Comparison of ENCODE assay signal across 9 cellular contexts in the genomic region with DNA sequence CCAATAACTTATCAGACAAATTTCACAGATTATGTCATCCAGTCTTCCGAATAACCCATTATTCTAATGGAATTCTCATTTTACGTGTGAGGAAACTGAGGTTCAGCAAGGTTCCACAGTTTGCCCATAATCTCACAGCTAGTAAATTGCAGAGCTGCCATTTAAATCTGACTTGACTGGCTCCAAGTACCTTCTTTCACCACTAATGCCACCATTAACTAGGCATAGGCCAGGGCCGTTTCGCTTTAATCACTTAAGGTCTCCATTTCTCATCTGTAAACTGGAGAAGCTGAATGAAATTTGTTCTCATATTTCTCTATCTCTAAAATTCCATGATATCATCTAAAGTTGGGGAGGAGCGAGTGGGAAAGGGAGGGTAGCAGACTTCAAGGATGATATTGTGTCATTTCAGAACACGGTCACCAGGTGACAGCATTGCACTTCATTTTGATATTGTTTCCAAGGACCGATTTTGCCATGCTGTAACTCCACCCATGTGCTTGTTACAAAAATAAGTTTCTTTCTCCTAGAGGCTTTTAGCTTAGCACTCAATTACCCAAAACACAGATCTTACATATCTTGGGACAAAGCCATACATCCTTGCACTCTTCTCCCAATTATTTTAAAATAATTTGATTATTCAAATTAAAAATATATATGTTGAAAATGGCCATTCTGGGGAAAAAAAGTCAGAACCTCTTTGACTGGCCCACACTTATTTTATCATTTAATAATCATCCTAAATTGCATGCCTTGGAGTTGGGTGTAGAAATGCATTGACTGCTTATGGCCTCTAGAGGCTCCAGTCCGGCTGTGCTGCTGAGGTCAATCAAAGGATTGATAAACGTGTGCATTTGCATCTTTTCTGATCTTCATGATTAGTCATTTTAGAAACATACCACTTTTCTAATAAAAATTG.
DNase-seq lines count a peak whose midpoint lies in the region; ATAC-seq and TF ChIP-seq lines count a peak whose summit lies in the region.
"Had no signal": no experiment of that assay in that cellular context is flagged by ENCODE, and none has a peak within 500 bp of the region (broad histone marks: within the 10 kb centered on the region; RNA-seq: fewer than 3 reads in every experiment).

No MANE protein-coding gene starts in this region.

- no peak overlapping the region for H2AFZ ChIP-seq in neuronal stem cell (ENCODE audit: low read length)

- H4K8ac ChIP-seq in neuronal stem cell (ENCODE audit: low read depth, low read length): no peak overlapping the region

- no peak overlapping the region for H2BK120ac ChIP-seq in neuronal stem cell (ENCODE audit: low read depth, low read length)

- no peaks in the 10 kb centered on the region for H3K27me3 ChIP-seq in neuronal stem cell (ENCODE audit: control insufficient read depth in 3 of 3, insufficient read depth in 3 of 3, low read depth in 1 of 3, low read length in 3 of 3)
- H3K27me3 ChIP-seq: BLaER1 treated with 17β-estradiol and CSF1 and Interleukin-3, amounts not matched to agents 10 nM and 100 nM had no signal

- H3K9me3 ChIP-seq in neuronal stem cell (replicated peaks in 1 of 2; ENCODE audit: control insufficient read depth in 2 of 2, insufficient read depth in 1 of 2, low read depth in 1 of 2, low read length in 2 of 2): no peaks in the 10 kb centered on the region
- H3K9me3 ChIP-seq: BLaER1 treated with 17β-estradiol and CSF1 and Interleukin-3, amounts not matched to agents 10 nM and 100 nM had no signal

- H2BK15ac ChIP-seq in neuronal stem cell (ENCODE audit: low read length): no peak overlapping the region

- H3K4me2 ChIP-seq in neuronal stem cell (ENCODE audit: insufficient read depth, low read length, poor library complexity, severe bottlenecking): no peak overlapping the region

- no CpG with 5 or more reads among the region's 9 CpGs for WGBS in neuronal stem cell (ENCODE audit: extremely low coverage in 2 of 2, insufficient read length in 2 of 2, insufficient replicate concordance in 1 of 2), 2 donors

- no peak overlapping the region for H3K27ac ChIP-seq in neuronal stem cell (replicated peaks; ENCODE audit: low read length)
- H3K27ac ChIP-seq: BLaER1 treated with 17β-estradiol and CSF1 and Interleukin-3, amounts not matched to agents 10 nM and 100 nM had no signal

- H3K36me3 ChIP-seq in neuronal stem cell (replicated peaks in 1 of 2; ENCODE audit: control insufficient read depth in 2 of 2, insufficient read depth in 2 of 2, low read length in 2 of 2): no peaks in the 10 kb centered on the region
- H3K36me3 ChIP-seq: BLaER1 treated with 17β-estradiol and CSF1 and Interleukin-3, amounts not matched to agents 10 nM and 100 nM had no signal

- H3K4me3 ChIP-seq in epithelial cell of proximal tubule (ENCODE audit: low read depth, low read length): no peak overlapping the region
- no peak overlapping the region for H3K4me3 ChIP-seq in neuronal stem cell (ENCODE audit: low read length in 2 of 2)
- H3K4me3 ChIP-seq: BLaER1 treated with 17β-estradiol and CSF1 and Interleukin-3, amounts not matched to agents 10 nM and 100 nM had no signal

- no peak overlapping the region for H3K18ac ChIP-seq in neuronal stem cell (ENCODE audit: low read length)

- H2AK5ac ChIP-seq in neuronal stem cell (ENCODE audit: low read depth, low read length): no peak overlapping the region

- H2BK12ac ChIP-seq in neuronal stem cell (ENCODE audit: low read length): no peak overlapping the region

- no peak overlapping the region for H4K91ac ChIP-seq in neuronal stem cell (ENCODE audit: low read depth, low read length, poor library complexity)

- no peak overlapping the region for H3K4ac ChIP-seq in neuronal stem cell (ENCODE audit: low read length)

- TF ChIP-seq CTCF in LNCAP (IDR thresholded peaks at IDR 0.05): peak; percentile 64
- TF ChIP-seq CTCF in epithelial cell of proximal tubule (conservative IDR thresholded peaks at IDR 0.05; ENCODE audit: low read depth, low read length): peak; percentile 51

- no peak overlapping the region for H2BK5ac ChIP-seq in neuronal stem cell (ENCODE audit: low read length)

- H3K14ac ChIP-seq in neuronal stem cell (ENCODE audit: low read length): no peak overlapping the region

- H3K79me1 ChIP-seq in neuronal stem cell (ENCODE audit: low read depth, low read length): no peaks in the 10 kb centered on the region

- peak; percentile 83 for ATAC-seq in GM21526 (IDR thresholded peaks at IDR 0.05; ENCODE audit: low FRiP score, unreplicated experiment)

- H3K23ac ChIP-seq in neuronal stem cell (ENCODE audit: low read depth, low read length, poor library complexity): no peak overlapping the region

- peak; percentile 4 for DNase-seq in NCI-H1436 (lab: John Stamatoyannopoulos, UW)
- no peak for DNase-seq in NCI-H1436 treated with DMSO at 0.1 percent for 48 hours (lab: John Stamatoyannopoulos, UW)
- DNase-seq in SHP77 (lab: John Stamatoyannopoulos, UW): peak; percentile 16 to 19
- no peak for DNase-seq in epithelial cell of proximal tubule (ENCODE audit: low read depth)
- peak; percentile 35 for DNase-seq in neuronal stem cell (ENCODE audit: low spot score)
- no peak for DNase-seq in UCSD-AML1 (lab: John Stamatoyannopoulos, UW; ENCODE audit: unreplicated experiment)

- H3K9ac ChIP-seq in neuronal stem cell (ENCODE audit: low read depth, low read length, poor library complexity): no peak overlapping the region

- no peaks in the 10 kb centered on the region for H3K4me1 ChIP-seq in neuronal stem cell (ENCODE audit: control insufficient read depth in 2 of 2, insufficient read depth in 1 of 2, low read depth in 1 of 2, low read length in 2 of 2)

Comparison
In these comparisons a context has a peak if more than half of its experiments do, and no peak if none do; other contexts are left out.
1. DNase-seq: peak in NCI-H1436 (single experiment), SHP77 (2 of 2) and neuronal stem cell (single experiment); none in NCI-H1436 treated with DMSO at 0.1 percent for 48 hours (single experiment), epithelial cell of proximal tubule (single experiment) and UCSD-AML1 (single experiment).